Comparison of ENCODE assay signal across 1 cellular context in the genomic region with DNA sequence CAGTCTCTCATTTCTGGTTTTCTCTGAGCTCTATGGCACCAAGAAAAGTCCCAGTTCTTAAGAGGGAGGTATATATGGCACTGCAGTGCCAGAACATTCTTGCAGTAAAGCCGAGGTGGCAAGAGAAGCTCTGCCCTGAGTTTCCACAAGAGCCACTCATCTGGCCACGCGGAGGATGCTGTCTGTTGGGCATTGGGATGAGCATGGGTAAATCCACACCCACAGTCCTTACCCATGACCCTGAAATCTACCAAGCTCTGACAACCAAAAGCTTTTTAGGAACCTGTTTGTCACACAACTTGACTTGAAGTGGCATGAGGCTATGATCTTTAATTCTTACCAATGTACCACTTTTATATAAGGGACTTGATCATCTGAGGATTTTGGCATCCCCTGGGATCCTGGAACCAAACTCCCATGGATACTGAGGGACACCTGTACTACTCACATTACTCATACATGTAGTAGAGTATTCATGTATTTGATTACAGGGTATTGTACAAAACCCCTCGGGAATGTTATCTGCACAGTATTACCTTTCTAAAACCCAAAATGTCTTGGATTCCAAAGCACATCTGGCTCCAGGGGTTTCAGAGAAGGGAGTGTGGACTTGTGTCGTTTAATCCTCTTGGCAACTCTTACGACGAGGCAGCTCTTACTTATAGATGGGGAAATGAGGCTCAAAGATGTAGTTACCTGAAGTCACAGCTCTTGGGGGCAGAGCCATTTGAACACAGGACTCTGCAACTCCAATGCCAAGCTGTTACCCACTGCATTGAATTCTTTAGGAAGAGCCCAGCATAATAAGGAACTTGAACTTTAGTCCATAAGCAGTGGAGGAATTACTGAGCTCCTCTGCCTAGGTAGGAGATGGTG.
TF ChIP-seq lines count a peak whose summit lies in the region.

No MANE protein-coding gene starts in this region.

TF ChIP-seq in IMR-90, 13 proteins besides CTCF, POLR2A, EP300 and RAD21:
- TF ChIP-seq RCOR1 (IDR thresholded peaks at IDR 0.05; ENCODE audit: insufficient replicate concordance, low read length) (no peak), FOS (IDR thresholded peaks at IDR 0.05; ENCODE audit: low read depth, low read length) (no peak), BHLHE40 (IDR thresholded peaks at IDR 0.05; ENCODE audit: low read depth, low read length) (no peak), MXI1 (IDR thresholded peaks at IDR 0.05; ENCODE audit: borderline replicate concordance, low read depth, low read length) (no peak), MAZ (IDR thresholded peaks at IDR 0.05; ENCODE audit: borderline replicate concordance, low read depth, low read length) (no peak), RFX5 (IDR thresholded peaks at IDR 0.05; ENCODE audit: low read depth, low read length) (no peak)
- TF ChIP-seq, protein P1, sequence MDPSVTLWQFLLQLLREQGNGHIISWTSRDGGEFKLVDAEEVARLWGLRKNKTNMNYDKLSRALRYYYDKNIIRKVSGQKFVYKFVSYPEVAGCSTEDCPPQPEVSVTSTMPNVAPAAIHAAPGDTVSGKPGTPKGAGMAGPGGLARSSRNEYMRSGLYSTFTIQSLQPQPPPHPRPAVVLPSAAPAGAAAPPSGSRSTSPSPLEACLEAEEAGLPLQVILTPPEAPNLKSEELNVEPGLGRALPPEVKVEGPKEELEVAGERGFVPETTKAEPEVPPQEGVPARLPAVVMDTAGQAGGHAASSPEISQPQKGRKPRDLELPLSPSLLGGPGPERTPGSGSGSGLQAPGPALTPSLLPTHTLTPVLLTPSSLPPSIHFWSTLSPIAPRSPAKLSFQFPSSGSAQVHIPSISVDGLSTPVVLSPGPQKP (IDR thresholded peaks at IDR 0.05; ENCODE audit: borderline replicate concordance, low read depth, low read length), result no peak
